ENCODE assay signal across 8 cellular contexts in the genomic region with DNA sequence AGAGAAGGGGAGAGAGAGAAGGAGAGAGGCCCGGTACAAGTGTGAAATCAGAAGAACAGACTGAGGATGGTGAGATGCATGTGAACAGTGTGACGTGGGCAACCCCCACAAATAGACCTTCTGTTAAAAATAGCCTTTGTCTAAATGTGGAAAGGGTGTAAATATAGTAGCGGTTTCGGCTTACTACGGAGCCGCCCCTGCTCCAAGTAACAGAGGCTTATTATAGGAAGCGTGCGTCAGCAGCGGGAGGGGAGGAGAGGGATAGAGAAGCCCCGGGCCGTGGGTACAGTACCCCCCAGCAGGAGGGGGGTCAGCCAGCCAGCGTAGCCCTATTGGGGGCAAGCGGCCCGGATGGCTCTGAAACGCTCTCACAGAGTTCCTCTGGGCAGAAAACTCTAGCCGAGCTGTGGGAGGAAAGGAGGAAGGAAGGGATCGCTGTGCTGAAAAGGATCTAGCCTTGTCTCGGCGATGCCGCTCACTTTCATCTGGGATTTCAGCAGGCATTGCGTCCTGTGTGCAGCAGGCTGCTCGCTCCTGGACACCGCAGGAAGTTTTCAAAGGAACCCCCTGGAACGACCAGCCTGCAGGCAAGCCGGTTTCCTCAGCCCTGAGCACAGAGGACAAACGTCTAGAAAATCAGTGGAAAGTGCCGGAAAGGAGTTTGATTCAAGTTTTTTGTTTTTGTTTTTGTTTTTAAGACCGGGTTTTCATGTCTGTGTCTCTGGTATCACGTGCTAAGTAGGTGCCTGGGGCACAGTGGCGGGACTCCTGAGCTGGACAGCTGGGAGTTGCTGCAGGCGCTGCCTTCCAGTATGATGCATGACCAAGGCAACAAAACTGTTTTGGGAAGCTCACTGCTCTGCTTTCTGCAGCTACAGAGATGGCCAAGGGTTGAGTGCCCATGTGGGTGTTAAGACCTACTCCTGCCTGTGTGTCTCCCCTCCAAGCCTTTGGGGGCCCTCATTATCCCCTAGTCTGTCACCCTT.
DNase-seq lines count a peak whose midpoint lies in the region; ATAC-seq and TF ChIP-seq lines count a peak whose summit lies in the region.

No MANE protein-coding gene starts in this region.

- CTCF ChIA-PET in AG04449 (lab: Yijun Ruan, JAX), result interaction anchor here (0.9 kb wide), 1 partner anchor 20 kb away, joined by 3 read pairs; no protein-coding TSS in a partner anchor
- CTCF ChIA-PET in Calu3 (lab: Charles Lee), result no interaction called here

- H3K36me3 ChIP-seq in smooth muscle cell (ENCODE audit: low read depth), result no peaks in the 10 kb centered on the region

- H4K20me1 ChIP-seq in smooth muscle cell (ENCODE audit: low read depth), result no peaks in the 10 kb centered on the region

- no peak for TF ChIP-seq CTCF in AG04449 (IDR thresholded peaks at IDR 0.05; ENCODE audit: insufficient read depth, low read length, missing control alignments)
- no peak for TF ChIP-seq CTCF in smooth muscle cell (IDR thresholded peaks at IDR 0.05; ENCODE audit: borderline replicate concordance, insufficient read depth, poor library complexity, severe bottlenecking)
- no peak for TF ChIP-seq CTCF in Calu3 (IDR thresholded peaks at IDR 0.05; ENCODE audit: unreplicated experiment)

- intact Hi-C loops in Calu3 (cut with micrococcal nuclease; ENCODE audit: unreplicated experiment), result no loop called here

- no peak overlapping the region for H3K9ac ChIP-seq in smooth muscle cell (ENCODE audit: low read depth)

- no peaks in the 10 kb centered on the region for H3K9me3 Mint-ChIP-seq in Calu3 (ENCODE audit: low read depth, unreplicated experiment)

- H3K27me3 Mint-ChIP-seq in Calu3 (ENCODE audit: unreplicated experiment), result peaks cover 83% of the 10 kb centered on the region

- no peak overlapping the region for H3K27ac ChIP-seq in smooth muscle cell (ENCODE audit: low read depth)

- peaks cover 10% of the 10 kb centered on the region for H3K4me1 ChIP-seq in smooth muscle cell (ENCODE audit: low read depth)

- H3K9me3 ChIP-seq in smooth muscle cell (replicated peaks; ENCODE audit: low read depth), result no peaks in the 10 kb centered on the region

- peak overlapping the region; percentile 71 for H3K4me2 ChIP-seq in smooth muscle cell

- BruUV-seq in Calu3 (replicated peaks; lab: Mats Ljungman, UMichigan), result no TSS peak

- H3K36me3 Mint-ChIP-seq in Calu3 (ENCODE audit: insufficient read depth, unreplicated experiment), result no peaks in the 10 kb centered on the region

- ATAC-seq in GM18909 (IDR thresholded peaks at IDR 0.05; ENCODE audit: poor library complexity, unreplicated experiment), result peak; percentile 72

- H3K4me3 ChIP-seq in AG04449 (ENCODE audit: low read depth, low read length) (peak overlapping the region; percentile 54), smooth muscle cell (peak overlapping the region; percentile 25)

- H3K79me2 ChIP-seq in smooth muscle cell (ENCODE audit: low read depth), result no peaks in the 10 kb centered on the region

- H3K4me3 Mint-ChIP-seq in Calu3 (ENCODE audit: low read depth, unreplicated experiment), result no peak overlapping the region

- H3F3A ChIP-seq in smooth muscle cell (ENCODE audit: low read depth), result no peaks in the 10 kb centered on the region

- H3K4me1 Mint-ChIP-seq in Calu3 (ENCODE audit: low read depth, unreplicated experiment), result peaks cover 8% of the 10 kb centered on the region

- no peaks in the 10 kb centered on the region for H3K27me3 ChIP-seq in smooth muscle cell (ENCODE audit: low read depth)

- peak overlapping the region; percentile 47 for H2AFZ ChIP-seq in smooth muscle cell (ENCODE audit: low read depth)

- no peak overlapping the region for H3K27ac Mint-ChIP-seq in Calu3 (ENCODE audit: unreplicated experiment)

- 58% methylated on average over 30 of the region's 31 CpGs for WGBS in smooth muscle cell (ENCODE audit: low lambda C conversion rate)

- POLR2A ChIA-PET in AG04449 (lab: Yijun Ruan, JAX), result no interaction called here

- DNase-seq in AG04449 (ENCODE audit: low read depth, low spot score) (peak; percentile 17), LHCN-M2 (ENCODE audit: low read depth) (peak; percentile 54), brain pericyte (ENCODE audit: low read depth, low spot score) (peak; percentile 59), iris pigment epithelial cell (ENCODE audit: low read depth) (peak; percentile 55), smooth muscle cell (lab: John Stamatoyannopoulos, UW; ENCODE audit: unreplicated experiment) (no peak), Calu3 (no peak), OCI-M1 (lab: John Stamatoyannopoulos, UW) (no peak)

Comparison
In these comparisons a context has a peak if more than half of its experiments do, and no peak if none do; other contexts are left out.
1. DNase-seq: peak in AG04449 (single experiment), LHCN-M2 (single experiment), brain pericyte (single experiment) and iris pigment epithelial cell (single experiment); none in smooth muscle cell (single experiment), Calu3 (single experiment) and OCI-M1 (single experiment).